13 cellular contexts compared by ENCODE assay signal in the genomic region with DNA sequence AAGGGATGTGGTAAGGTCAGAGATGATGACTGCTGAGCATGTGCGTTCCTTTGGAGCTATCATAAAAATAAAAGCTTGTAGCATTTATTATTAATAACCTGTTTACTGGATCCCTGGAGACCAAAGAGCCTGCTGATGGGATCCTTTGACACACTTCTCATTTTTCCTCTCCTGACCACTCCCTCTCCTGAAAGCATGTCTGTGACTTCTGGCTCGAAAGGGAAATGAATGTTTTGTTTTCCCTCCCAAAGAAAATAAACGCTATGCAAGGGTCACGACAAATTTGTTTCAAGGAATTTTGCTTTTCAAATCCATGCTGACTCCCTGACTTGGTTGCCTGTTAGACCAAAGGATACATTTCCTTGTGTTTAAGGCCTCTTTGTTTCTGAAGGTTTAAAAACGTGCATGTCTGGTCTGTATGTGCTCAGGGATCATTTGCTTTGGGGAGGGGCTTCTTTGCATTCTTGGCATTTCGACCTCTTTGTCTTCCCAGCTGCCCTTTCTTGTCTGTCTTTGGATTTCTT.
DNase-seq lines count a peak whose midpoint lies in the region; ATAC-seq and TF ChIP-seq lines count a peak whose summit lies in the region.
"Had no signal": no experiment of that assay in that cellular context is flagged by ENCODE, and none has a peak within 500 bp of the region (broad histone marks: within the 10 kb centered on the region; RNA-seq: fewer than 3 reads in every experiment).

No MANE protein-coding gene starts in this region.

- CTCF ChIA-PET in activated naive CD4-positive, alpha-beta T cell treated with anti-CD3 and anti-CD28 coated beads, Interleukin-2, amount 10 ng/mL, durations not matched to agents 7 days and 5 days (lab: Charles Lee): no interaction called here

- no peak for ATAC-seq in GM19035 (IDR thresholded peaks at IDR 0.05; ENCODE audit: unreplicated experiment)
- no peak for ATAC-seq in GM21825 (IDR thresholded peaks at IDR 0.05; ENCODE audit: unreplicated experiment)
- ATAC-seq: stimulated activated naive CD8-positive, alpha-beta T cell treated with anti-CD3 and anti-CD28 coated beads, Interleukin-15, Interleukin-2, amounts not matched to agents 100 U/mL and 50 U/mL, for 24 hours had no signal

- H3K36me3 Mint-ChIP-seq in activated naive CD4-positive, alpha-beta T cell treated with anti-CD3 and anti-CD28 coated beads, Interleukin-2, amount 10 ng/mL, durations not matched to agents 7 days and 5 days: no peaks in the 10 kb centered on the region

- H3K9ac ChIP-seq in HUES48 (ENCODE audit: low read depth, low read length): peak overlapping the region; percentile 32; the same call in 1 of the 2 replicates
- peak overlapping the region; percentile 71; the same call in 1 of the 2 replicates for H3K9ac ChIP-seq in iPS-20b (ENCODE audit: low read depth, low read length)

- no peak overlapping the region for H3K27ac Mint-ChIP-seq in activated naive CD4-positive, alpha-beta T cell treated with anti-CD3 and anti-CD28 coated beads, Interleukin-2, amount 10 ng/mL, durations not matched to agents 7 days and 5 days

- no peaks in the 10 kb centered on the region for H3K36me3 ChIP-seq in HUES48 (ENCODE audit: control insufficient read depth, insufficient read depth, low read length)
- no peaks in the 10 kb centered on the region for H3K36me3 ChIP-seq in iPS-20b (ENCODE audit: insufficient read depth, low read depth, low read length)

- H3K4me3 ChIP-seq in HUES48 (ENCODE audit: low read depth, low read length) (no peak overlapping the region), choroid plexus epithelial cell (ENCODE audit: low read depth, low read length) (no peak overlapping the region), iPS-20b (ENCODE audit: low read length) (peak overlapping the region; percentile 46)

- no peaks in the 10 kb centered on the region for H3K27me3 Mint-ChIP-seq in activated naive CD4-positive, alpha-beta T cell treated with anti-CD3 and anti-CD28 coated beads, Interleukin-2, amount 10 ng/mL, durations not matched to agents 7 days and 5 days

- H3K27ac ChIP-seq in HUES48 (ENCODE audit: low read depth, low read length): peak overlapping the region; percentile 83
- H3K27ac ChIP-seq in iPS-20b (ENCODE audit: low read length): peak overlapping the region; percentile 52

- no peak overlapping the region for H3K4me3 Mint-ChIP-seq in activated naive CD4-positive, alpha-beta T cell treated with anti-CD3 and anti-CD28 coated beads, Interleukin-2, amount 10 ng/mL, durations not matched to agents 7 days and 5 days

- peaks cover 35% of the 10 kb centered on the region for H3K4me1 ChIP-seq in HUES48 (ENCODE audit: control insufficient read depth, insufficient read depth, low read length)
- H3K4me1 ChIP-seq in iPS-20b (ENCODE audit: insufficient read depth, low read length): peaks cover 26% of the 10 kb centered on the region

- H3K9me3 ChIP-seq in HUES48 (ENCODE audit: control insufficient read depth, insufficient read depth, low read length) (no peaks in the 10 kb centered on the region), iPS-20b (ENCODE audit: insufficient read depth, low read depth, low read length) (no peaks in the 10 kb centered on the region)

- no peaks in the 10 kb centered on the region for H3K4me1 Mint-ChIP-seq in activated naive CD4-positive, alpha-beta T cell treated with anti-CD3 and anti-CD28 coated beads, Interleukin-2, amount 10 ng/mL, durations not matched to agents 7 days and 5 days

- peak; percentile 11 for DNase-seq in choroid plexus epithelial cell (ENCODE audit: low read depth)
- DNase-seq in renal cortical epithelial cell (ENCODE audit: low read depth): peak; percentile 40
- DNase-seq in activated naive CD4-positive, alpha-beta T cell treated with anti-CD3 and anti-CD28 coated beads, Interleukin-2, amount 10 ng/mL, durations not matched to agents 7 days and 5 days: no peak
- no peak for DNase-seq in activated CD8-positive, alpha-beta memory T cell treated with anti-CD3 and anti-CD28 coated beads, Interleukin-2, amount 50 U/mL, for 48 hours
- DNase-seq: activated naive CD4-positive, alpha-beta T cell treated with Interleukin-2 at 50 U/mL for 16 hours; AML-193; NCI-H1048; stimulated activated CD4-positive, alpha-beta T cell treated with anti-CD3 and anti-CD28 coated beads, Interleukin-4, amount 100 ng/mL, for 4 hours; stimulated activated naive CD8-positive, alpha-beta T cell treated with anti-CD3 and anti-CD28 coated beads, Interleukin-15, Interleukin-2, amounts not matched to agents 100 U/mL and 50 U/mL, for 24 hours had no signal

- TF ChIP-seq CTCF in choroid plexus epithelial cell (conservative IDR thresholded peaks at IDR 0.05; ENCODE audit: low read depth, low read length): no peak

- H3K9me3 Mint-ChIP-seq in activated naive CD4-positive, alpha-beta T cell treated with anti-CD3 and anti-CD28 coated beads, Interleukin-2, amount 10 ng/mL, durations not matched to agents 7 days and 5 days: no peaks in the 10 kb centered on the region

- H3K27me3 ChIP-seq in HUES48 (ENCODE audit: control insufficient read depth, insufficient read depth, low read length): no peaks in the 10 kb centered on the region
- no peaks in the 10 kb centered on the region for H3K27me3 ChIP-seq in iPS-20b (ENCODE audit: insufficient read depth, low read length)

Comparison
In these comparisons a context has a peak if more than half of its experiments do, and no peak if none do; other contexts are left out.
1. DNase-seq: peak in choroid plexus epithelial cell (single experiment) and renal cortical epithelial cell (single experiment); none in activated naive CD4-positive, alpha-beta T cell treated with anti-CD3 and anti-CD28 coated beads, Interleukin-2, amount 10 ng/mL, durations not matched to agents 7 days and 5 days (single experiment) and activated CD8-positive, alpha-beta memory T cell treated with anti-CD3 and anti-CD28 coated beads, Interleukin-2, amount 50 U/mL, for 48 hours (single experiment).